In genomic region chr3:127105996-127106855, GRCh38 we compare ENCODE assay signal across 24 cellular contexts.
A peak's percentile ranks its signal among the peaks of the same experiment; 100 is the strongest.
DNase-seq lines count a peak whose midpoint lies in the region; ATAC-seq, FAIRE-seq and TF ChIP-seq lines count a peak whose summit lies in the region.
"Had no signal": no experiment of that assay in that cellular context is flagged by ENCODE, and none has a peak within 500 bp of the region (broad histone marks: within the 10 kb centered on the region; RNA-seq: fewer than 3 reads in every experiment).

No MANE protein-coding gene starts in this region.

- H3K27ac ChIP-seq in right cardiac atrium (ENCODE audit: low read length), result no peak overlapping the region
- no peak overlapping the region for H3K27ac ChIP-seq in HepG2 (ENCODE audit: extremely low read length, insufficient read depth, low read length)
- H3K27ac ChIP-seq: BLaER1 treated with 17β-estradiol and CSF1 and Interleukin-3, amounts not matched to agents 10 nM and 100 nM; HL-60 had no signal

- no peak for ATAC-seq in right cardiac atrium
- ATAC-seq in HepG2, result no peak
- ATAC-seq in HG02610 (IDR thresholded peaks at IDR 0.05; ENCODE audit: unreplicated experiment), result no peak
- no peak for ATAC-seq in GM18505 (IDR thresholded peaks at IDR 0.05; ENCODE audit: unreplicated experiment)
- ATAC-seq: CD8-positive, alpha-beta T cell; GM12878 had no signal

- H3K79me2 ChIP-seq in HepG2 (ENCODE audit: insufficient read depth, low read length), result no peaks in the 10 kb centered on the region

- no peak overlapping the region for H3K27ac Mint-ChIP-seq in osteocyte (ENCODE audit: unreplicated experiment)
- H3K27ac Mint-ChIP-seq: B cell; CD8-positive, alpha-beta T cell; IgD-negative memory B cell had no signal

- no peaks in the 10 kb centered on the region for H3K36me3 Mint-ChIP-seq in osteocyte (ENCODE audit: unreplicated experiment)
- H3K36me3 Mint-ChIP-seq: CD8-positive, alpha-beta T cell; IgD-negative memory B cell had no signal

- no peak overlapping the region for H3K4me3 Mint-ChIP-seq in osteocyte (ENCODE audit: unreplicated experiment)
- H3K4me3 Mint-ChIP-seq: B cell; CD8-positive, alpha-beta T cell had no signal

- no peaks in the 10 kb centered on the region for H3K4me1 Mint-ChIP-seq in osteocyte (ENCODE audit: unreplicated experiment)
- H3K4me1 Mint-ChIP-seq: B cell had no signal

- H4K20me1 ChIP-seq in HepG2 (ENCODE audit: insufficient read depth, low read length), result no peaks in the 10 kb centered on the region

- H3K9me3 ChIP-seq in right cardiac atrium (ENCODE audit: control insufficient read depth, low read length) (no peaks in the 10 kb centered on the region), HepG2 (ENCODE audit: low read length) (peaks cover 3% of the 10 kb centered on the region)

- no peaks in the 10 kb centered on the region for H3K4me1 ChIP-seq in right cardiac atrium (ENCODE audit: control insufficient read depth, insufficient read depth, low read length)
- no peaks in the 10 kb centered on the region for H3K4me1 ChIP-seq in HepG2 (ENCODE audit: insufficient read depth, low read length)
- H3K4me1 ChIP-seq: BLaER1 treated with 17β-estradiol and CSF1 and Interleukin-3, amounts not matched to agents 10 nM and 100 nM had no signal

- H3K9me3 Mint-ChIP-seq in osteocyte (ENCODE audit: unreplicated experiment), result no peaks in the 10 kb centered on the region
- H3K9me3 Mint-ChIP-seq: CD8-positive, alpha-beta T cell had no signal

- H3K4me2 ChIP-seq in HepG2 (ENCODE audit: low read depth, low read length), result no peak overlapping the region
- H3K4me2 ChIP-seq: BLaER1 treated with 17β-estradiol and CSF1 and Interleukin-3, amounts not matched to agents 10 nM and 100 nM had no signal

- POLR2A ChIA-PET in HepG2 (lab: Yijun Ruan, JAX), result no interaction called here

- no peak overlapping the region for H2AFZ ChIP-seq in HepG2 (ENCODE audit: low read length)

- 82% methylated on average over 17 of the region's 17 CpGs for WGBS in right cardiac atrium
- 23% methylated on average over 10 of the region's 17 CpGs for WGBS in HepG2 (ENCODE audit: low lambda C conversion rate)

- CTCF ChIA-PET in HepG2 (lab: Yijun Ruan, JAX; ENCODE audit: low intra/inter-chr PET ratio, low total read pairs), result no interaction called here

- H3K4me3 ChIP-seq in right cardiac atrium (ENCODE audit: low read length) (no peak overlapping the region), HepG2 (replicated peaks in 1 of 3; ENCODE audit: insufficient read depth in 1 of 3, low read depth in 2 of 3, low read length in 3 of 3) (no peak overlapping the region)
- H3K4me3 ChIP-seq: BLaER1 treated with 17β-estradiol and CSF1 and Interleukin-3, amounts not matched to agents 10 nM and 100 nM; GM12878 had no signal

- intact Hi-C loops in cardiac septum (cut with DNase I), result no loop called here
- intact Hi-C loops in right cardiac atrium (cut with DNase I), result no loop called here
- intact Hi-C loops in HepG2 (cut with micrococcal nuclease; ENCODE audit: unreplicated experiment), result no loop called here

- peaks cover 26% of the 10 kb centered on the region for H3K27me3 Mint-ChIP-seq in osteocyte (ENCODE audit: unreplicated experiment)

- H3K27me3 ChIP-seq in right cardiac atrium (ENCODE audit: control insufficient read depth, insufficient read depth) (no peaks in the 10 kb centered on the region), HepG2 (ENCODE audit: control insufficient read depth in 1 of 2, insufficient read depth in 2 of 2, low read length in 2 of 2) (peaks cover 4 to 65% of the 10 kb centered on the region in 2 experiments)
- H3K27me3 ChIP-seq: BLaER1 treated with 17β-estradiol and CSF1 and Interleukin-3, amounts not matched to agents 10 nM and 100 nM had no signal

- no peak overlapping the region for H3K9ac ChIP-seq in HepG2 (ENCODE audit: insufficient read depth, low read depth, low read length)
- H3K9ac ChIP-seq: BLaER1 treated with 17β-estradiol and CSF1 and Interleukin-3, amounts not matched to agents 10 nM and 100 nM had no signal

- in situ Hi-C loops in HepG2 (cut with HindIII; ENCODE audit: extremely low pct_ligation_motif_present, low pct_unique_long_range_greater_than_20kb), result no loop called here

- TF ChIP-seq POLR2A in HepG2 (IDR thresholded peaks at IDR 0.05; ENCODE audit: insufficient read depth in 1 of 2, low read depth in 2 of 2, low read length in 2 of 2), result no peak
- no peak for TF ChIP-seq POLR2A in GM18505 (IDR thresholded peaks at IDR 0.05; ENCODE audit: borderline replicate concordance, extremely low read depth, insufficient read depth, insufficient read length)

- TF ChIP-seq CTCF in HepG2 (CRISPR knock-in tag; IDR thresholded peaks at IDR 0.05) (no peak), osteocyte (IDR thresholded peaks at IDR 0.05) (no peak)

- no TSS peak for BruUV-seq in HepG2 (replicated peaks; lab: Mats Ljungman, UMichigan)

- TF ChIP-seq RAD21 in HepG2 (CRISPR knock-in tag; IDR thresholded peaks at IDR 0.05), result no peak

- TF ChIP-seq EP300 in HepG2 (IDR thresholded peaks at IDR 0.05; ENCODE audit: low read depth in 2 of 2, low read length in 2 of 2) (no peak), HepG2 (CRISPR knock-in tag; IDR thresholded peaks at IDR 0.05; ENCODE audit: borderline replicate concordance) (no peak)

- H3K36me3 ChIP-seq in HepG2 (replicated peaks in 1 of 2; ENCODE audit: control insufficient read depth in 1 of 2, insufficient read depth in 2 of 2, low read length in 2 of 2), result no peaks in the 10 kb centered on the region
- H3K36me3 ChIP-seq: BLaER1 treated with 17β-estradiol and CSF1 and Interleukin-3, amounts not matched to agents 10 nM and 100 nM had no signal

- FAIRE-seq in HepG2 (lab: Jason Lieb, UNC), result no peak
- FAIRE-seq: GM12878, GM19239, H1, HTR-8/SVneo had no signal

- peak; percentile 59 for DNase-seq in cardiac septum (ENCODE audit: low spot score)
- no peak for DNase-seq in right cardiac atrium
- no peak for DNase-seq in HepG2 (ENCODE audit: low spot score)
- DNase-seq in osteocyte (ENCODE audit: extremely low spot score, unreplicated experiment), result peak; percentile 80
- DNase-seq in NCI-H1105 (lab: John Stamatoyannopoulos, UW), result no peak
- DNase-seq in NCI-H1105 treated with DMSO at 0.1 percent for 48 hours (lab: John Stamatoyannopoulos, UW), result no peak
- DNase-seq: 8988T, COR-L47, DMS 273 treated with DMSO at 0.1 percent for 48 hours, DMS53, DND-41, EL, HCEC 1CT had no signal

TF ChIP-seq in HepG2, 621 proteins besides CTCF, POLR2A, EP300 and RAD21:
- TF ChIP-seq BHLHE40 (IDR thresholded peaks at IDR 0.05; ENCODE audit: low read length) (0 out of 2 replicates have a peak, but pooled peaks have one; percentile 48), SMARCE1 (IDR thresholded peaks at IDR 0.05; ENCODE audit: borderline replicate concordance) (no peak), ZNF567 (CRISPR knock-in tag; IDR thresholded peaks at IDR 0.05; ENCODE audit: borderline replicate concordance) (no peak), ZNF318 (CRISPR knock-in tag; IDR thresholded peaks at IDR 0.05) (no peak), MATR3 (CRISPR knock-in tag; IDR thresholded peaks at IDR 0.05) (no peak)

Comparison
In these comparisons a context has a peak if more than half of its experiments do, and no peak if none do; other contexts are left out.
1. DNase-seq: peak in cardiac septum (single experiment) and osteocyte (single experiment); none in right cardiac atrium (0 of 3), HepG2 (single experiment), NCI-H1105 (single experiment) and NCI-H1105 treated with DMSO at 0.1 percent for 48 hours (single experiment).